34 cellular contexts compared by ENCODE assay signal in the genomic region with DNA sequence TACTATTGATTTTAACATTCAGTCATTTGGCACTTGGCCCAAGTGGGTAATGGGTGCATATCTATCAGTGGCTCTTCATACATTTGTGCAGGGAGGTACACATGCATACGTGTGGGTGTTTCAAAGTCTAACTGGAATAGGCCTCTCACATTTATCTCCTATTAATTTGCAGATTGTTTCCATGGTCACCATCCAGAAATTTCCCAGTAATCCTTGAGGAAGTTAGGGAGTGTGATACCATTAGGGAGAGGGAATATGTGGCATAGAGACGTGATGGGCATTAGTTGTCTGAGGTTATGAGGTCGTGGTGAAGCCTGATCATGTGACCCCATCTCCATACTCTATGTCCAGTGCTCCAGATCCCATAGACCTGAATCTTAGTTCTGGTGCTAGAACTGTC.
DNase-seq lines count a peak whose midpoint lies in the region; ATAC-seq and TF ChIP-seq lines count a peak whose summit lies in the region.
"Had no signal": no experiment of that assay in that cellular context is flagged by ENCODE, and none has a peak within 500 bp of the region (broad histone marks: within the 10 kb centered on the region; RNA-seq: fewer than 3 reads in every experiment).

No MANE protein-coding gene starts in this region.

- no peak for TF ChIP-seq CTCF in left ventricle myocardium inferior (IDR thresholded peaks at IDR 0.05; ENCODE audit: borderline replicate concordance)
- no peak for TF ChIP-seq CTCF in GM13976 (IDR thresholded peaks at IDR 0.05; ENCODE audit: borderline replicate concordance, control extremely low read depth, extremely low read depth, insufficient read depth, missing control alignments)

- no peak overlapping the region for H3K4me3 Mint-ChIP-seq in activated T-helper 1 cell treated with anti-CD3 and anti-CD28 coated beads, Interleukin-12 subunit alpha, Interleukin-12 subunit beta, Interleukin-2, Interleukin-4 antibody, amounts not matched to agents 30 ng/mL and 10 ng/mL and 1 ng/mL, durations not matched to agents 14 hours and 24 hours and 36 hours
- H3K4me3 Mint-ChIP-seq: activated CD8-positive, alpha-beta T cell treated with anti-CD3 and anti-CD28 coated beads for 36 hours; activated naive CD8-positive, alpha-beta T cell treated with anti-CD3 and anti-CD28 coated beads for 36 hours; CD8-positive, alpha-beta memory T cell; effector memory CD8-positive, alpha-beta T cell; naive thymus-derived CD4-positive, alpha-beta T cell had no signal

- H3K27me3 ChIP-seq in left ventricle myocardium inferior (ENCODE audit: low read depth) (no peaks in the 10 kb centered on the region), mucosa of rectum (ENCODE audit: control insufficient read depth in 2 of 2, insufficient read depth in 2 of 2, low read length in 2 of 2) (no peaks in the 10 kb centered on the region), stomach smooth muscle (ENCODE audit: control insufficient read depth in 1 of 2, insufficient read depth in 2 of 2, low read length in 2 of 2) (no peaks in the 10 kb centered on the region)
- H3K27me3 ChIP-seq: BE2C, cardiac muscle cell had no signal

- peaks cover 26% of the 10 kb centered on the region for H3K36me3 Mint-ChIP-seq in activated T-helper 1 cell treated with anti-CD3 and anti-CD28 coated beads, Interleukin-12 subunit alpha, Interleukin-12 subunit beta, Interleukin-2, Interleukin-4 antibody, amounts not matched to agents 30 ng/mL and 10 ng/mL and 1 ng/mL, durations not matched to agents 14 hours and 24 hours and 36 hours (ENCODE audit: low read depth)

- peak overlapping the region; percentile 26 for H3K27ac Mint-ChIP-seq in activated T-helper 1 cell treated with anti-CD3 and anti-CD28 coated beads, Interleukin-12 subunit alpha, Interleukin-12 subunit beta, Interleukin-2, Interleukin-4 antibody, amounts not matched to agents 30 ng/mL and 10 ng/mL and 1 ng/mL, durations not matched to agents 14 hours and 24 hours and 36 hours
- H3K27ac Mint-ChIP-seq: activated CD8-positive, alpha-beta T cell treated with anti-CD3 and anti-CD28 coated beads for 36 hours; activated naive CD8-positive, alpha-beta T cell treated with anti-CD3 and anti-CD28 coated beads for 36 hours; naive thymus-derived CD4-positive, alpha-beta T cell had no signal

- H3K36me3 ChIP-seq in left ventricle myocardium inferior (no peaks in the 10 kb centered on the region), mucosa of rectum (ENCODE audit: control insufficient read depth in 2 of 2, insufficient read depth in 2 of 2, low read length in 2 of 2) (peaks cover 0 to 3% of the 10 kb centered on the region in 2 donors), stomach smooth muscle (ENCODE audit: control insufficient read depth in 2 of 2, insufficient read depth in 2 of 2, low read length in 2 of 2) (peaks cover 5 to 8% of the 10 kb centered on the region in 2 donors)
- H3K36me3 ChIP-seq: BE2C, cardiac muscle cell had no signal

- intact Hi-C loops in left ventricle myocardium inferior (cut with micrococcal nuclease) (no loop called here), Right ventricle myocardium inferior (cut with DNase I) (no loop called here)
- intact Hi-C loops in activated T-helper 1 cell treated with anti-CD3 and anti-CD28 coated beads, Interleukin-12 subunit alpha, Interleukin-12 subunit beta, Interleukin-2, Interleukin-4 antibody, amounts not matched to agents 30 ng/mL and 10 ng/mL and 1 ng/mL, durations not matched to agents 14 hours and 24 hours and 36 hours (cut with micrococcal nuclease): loop anchor here (1.0 to 10.0 kb wide), 2 partner anchors 195 to 698 kb away; no protein-coding TSS in a partner anchor

- H3K4me3 ChIP-seq in left ventricle myocardium inferior (no peak overlapping the region), mucosa of rectum (ENCODE audit: low read length in 2 of 2) (no peak overlapping the region), stomach smooth muscle (ENCODE audit: low read length in 2 of 2) (peak overlapping the region in 1 of 2 donors; percentile 8)
- H3K4me3 ChIP-seq: cardiac muscle cell, PC-9, smooth muscle cell had no signal

- ATAC-seq in Right ventricle myocardium inferior (no peak), left lobe of liver (no peak)
- ATAC-seq: activated CD8-positive, alpha-beta T cell treated with anti-CD3 and anti-CD28 coated beads for 36 hours; effector memory CD8-positive, alpha-beta T cell; left ventricle myocardium superior; naive thymus-derived CD4-positive, alpha-beta T cell; SK-N-SH treated with all-trans-retinoic acid at 6 μM for 48 hours; stimulated activated naive CD8-positive, alpha-beta T cell treated with anti-CD3 and anti-CD28 coated beads, Interleukin-15, Interleukin-2, amounts not matched to agents 100 U/mL and 50 U/mL, for 24 hours had no signal

- H3K9me3 Mint-ChIP-seq in activated T-helper 1 cell treated with anti-CD3 and anti-CD28 coated beads, Interleukin-12 subunit alpha, Interleukin-12 subunit beta, Interleukin-2, Interleukin-4 antibody, amounts not matched to agents 30 ng/mL and 10 ng/mL and 1 ng/mL, durations not matched to agents 14 hours and 24 hours and 36 hours: peaks cover 8% of the 10 kb centered on the region
- H3K9me3 Mint-ChIP-seq: effector memory CD8-positive, alpha-beta T cell had no signal

- peaks cover 2% of the 10 kb centered on the region for H3K27me3 Mint-ChIP-seq in activated T-helper 1 cell treated with anti-CD3 and anti-CD28 coated beads, Interleukin-12 subunit alpha, Interleukin-12 subunit beta, Interleukin-2, Interleukin-4 antibody, amounts not matched to agents 30 ng/mL and 10 ng/mL and 1 ng/mL, durations not matched to agents 14 hours and 24 hours and 36 hours (ENCODE audit: insufficient read depth)
- H3K27me3 Mint-ChIP-seq: activated CD8-positive, alpha-beta T cell treated with anti-CD3 and anti-CD28 coated beads for 36 hours; activated naive CD8-positive, alpha-beta T cell treated with anti-CD3 and anti-CD28 coated beads for 36 hours; CD8-positive, alpha-beta memory T cell; effector memory CD8-positive, alpha-beta T cell; naive thymus-derived CD4-positive, alpha-beta T cell had no signal

- H3K9ac ChIP-seq in mucosa of rectum (ENCODE audit: low read depth in 1 of 2, low read length in 2 of 2): no peak overlapping the region
- H3K9ac ChIP-seq in stomach smooth muscle (ENCODE audit: low read length in 2 of 2): no peak overlapping the region

- peak overlapping the region; percentile 83 for H3K27ac ChIP-seq in left ventricle myocardium inferior (replicated peaks)
- peak overlapping the region; percentile 61 to 63 for H3K27ac ChIP-seq in mucosa of rectum (ENCODE audit: low read depth in 2 of 2, low read length in 2 of 2)
- H3K27ac ChIP-seq in stomach smooth muscle (ENCODE audit: low read length): peak overlapping the region; percentile 78
- H3K27ac ChIP-seq: cardiac muscle cell, PC-9 had no signal

- H3K4me1 ChIP-seq in left ventricle myocardium inferior (peaks cover 76% of the 10 kb centered on the region), mucosa of rectum (ENCODE audit: control insufficient read depth in 2 of 2, insufficient read depth in 2 of 2, low read length in 2 of 2) (peaks cover 15 to 50% of the 10 kb centered on the region in 2 donors), stomach smooth muscle (ENCODE audit: control insufficient read depth, insufficient read depth, low read length) (peaks cover 51% of the 10 kb centered on the region)
- H3K4me1 ChIP-seq: BE2C had no signal

- H3K4me1 Mint-ChIP-seq in activated T-helper 1 cell treated with anti-CD3 and anti-CD28 coated beads, Interleukin-12 subunit alpha, Interleukin-12 subunit beta, Interleukin-2, Interleukin-4 antibody, amounts not matched to agents 30 ng/mL and 10 ng/mL and 1 ng/mL, durations not matched to agents 14 hours and 24 hours and 36 hours (ENCODE audit: low read depth): peaks cover 59% of the 10 kb centered on the region

- in situ Hi-C loops in GM13976 (cut with MboI; ENCODE audit: low sequenced_read_pairs, unreplicated experiment): no loop called here

- H3K9me3 ChIP-seq in left ventricle myocardium inferior (replicated peaks): no peaks in the 10 kb centered on the region
- no peaks in the 10 kb centered on the region for H3K9me3 ChIP-seq in mucosa of rectum (ENCODE audit: control insufficient read depth in 2 of 2, low read length in 2 of 2)
- H3K9me3 ChIP-seq in stomach smooth muscle (ENCODE audit: control insufficient read depth in 2 of 2, low read length in 2 of 2): no peaks in the 10 kb centered on the region
- H3K9me3 ChIP-seq: BE2C had no signal

- DNase-seq in left ventricle myocardium inferior (no peak), Right ventricle myocardium inferior (ENCODE audit: missing footprints) (no peak), left lobe of liver (ENCODE audit: low spot score) (no peak), GM13976 (ENCODE audit: low spot score) (no peak), NCI-H2171 treated with DMSO at 0.1 percent for 48 hours (lab: John Stamatoyannopoulos, UW) (no peak)
- DNase-seq in activated T-helper 1 cell treated with anti-CD3 and anti-CD28 coated beads, Interleukin-12 subunit alpha, Interleukin-12 subunit beta, Interleukin-2, Interleukin-4 antibody, amounts not matched to agents 30 ng/mL and 10 ng/mL and 1 ng/mL, durations not matched to agents 14 hours and 24 hours and 36 hours (ENCODE audit: low spot score): no peak
- DNase-seq: activated CD8-positive, alpha-beta memory T cell treated with anti-CD3 and anti-CD28 coated beads, Interleukin-2, amount 50 U/mL, for 48 hours; activated CD8-positive, alpha-beta T cell treated with anti-CD3 and anti-CD28 coated beads for 36 hours; activated effector memory CD4-positive, alpha-beta T cell treated with anti-CD3 and anti-CD28 coated beads, Interleukin-2, amount 50 U/mL, for 16 hours; activated naive CD8-positive, alpha-beta T cell treated with anti-CD3 and anti-CD28 coated beads for 36 hours; aorta; BE2C; CD8-positive, alpha-beta memory T cell; cortex of kidney; DMS153; effector memory CD8-positive, alpha-beta T cell; erythroblast; HCEC 1CT; islet precursor cell; left ventricle myocardium superior; MM.1S; naive thymus-derived CD4-positive, alpha-beta T cell; NCI-H1417; NCI-H2029 treated with DMSO at 0.1 percent for 48 hours; NCI-H226; NCI-H69; PC-9; Right ventricle myocardium superior; stimulated activated naive CD8-positive, alpha-beta T cell treated with anti-CD3 and anti-CD28 coated beads, Interleukin-15, Interleukin-2, amounts not matched to agents 100 U/mL and 50 U/mL, for 24 hours had no signal
